10 cellular contexts compared by ENCODE assay signal in genomic region chr19:2047076-2047448, GRCh38. TPM values are rescaled to one million over a fixed set of nuclear protein-coding genes. Genes with fewer than 3 reads are reported as not detected.
DNase-seq lines count a peak whose midpoint lies in the region; ATAC-seq and TF ChIP-seq lines count a peak whose summit lies in the region.
"Had no signal": no experiment of that assay in that cellular context is flagged by ENCODE, and none has a peak within 500 bp of the region (broad histone marks: within the 10 kb centered on the region; RNA-seq: fewer than 3 reads in every experiment).

No MANE protein-coding gene starts in this region.

- no peak overlapping the region for H3K4me2 ChIP-seq in SU-DHL-6 (ENCODE audit: low read depth, low read length, poor library complexity, severe bottlenecking)
- peak overlapping the region; percentile 99 for H3K4me2 ChIP-seq in smooth muscle cell

- WGBS in esophagus muscularis mucosa: 70% methylated on average over 5 of the region's 6 CpGs
- 85% methylated on average over 5 of the region's 6 CpGs for WGBS in smooth muscle cell (ENCODE audit: low lambda C conversion rate)

- intact Hi-C loops in esophagus muscularis mucosa (cut with DNase I): no loop called here

- DNase-seq in GM10248 (ENCODE audit: extremely low spot score): no peak
- no peak for DNase-seq in esophagus muscularis mucosa (ENCODE audit: extremely low spot score)
- DNase-seq in smooth muscle cell (lab: John Stamatoyannopoulos, UW; ENCODE audit: unreplicated experiment): no peak
- no peak for DNase-seq in NK-92 (lab: John Stamatoyannopoulos, UW; ENCODE audit: unreplicated experiment)
- no peak for DNase-seq in AG08395 (ENCODE audit: low spot score)
- no peak for DNase-seq in NCI-H510A (lab: John Stamatoyannopoulos, UW)
- DNase-seq: DMS 273 treated with DMSO at 0.1 percent for 48 hours, NCI-H187 treated with DMSO at 0.1 percent for 48 hours had no signal

- H3F3A ChIP-seq in SU-DHL-6 (ENCODE audit: insufficient read depth) (peaks cover 16% of the 10 kb centered on the region), smooth muscle cell (ENCODE audit: low read depth) (no peaks in the 10 kb centered on the region)

- H3K27me3 ChIP-seq in SU-DHL-6 (ENCODE audit: low read length): no peaks in the 10 kb centered on the region
- H3K27me3 ChIP-seq in esophagus muscularis mucosa: no peaks in the 10 kb centered on the region
- H3K27me3 ChIP-seq in smooth muscle cell (ENCODE audit: low read depth): no peaks in the 10 kb centered on the region

- TF ChIP-seq CTCF in GM10248 (IDR thresholded peaks at IDR 0.05; ENCODE audit: control extremely low read depth, extremely low read depth, low read depth, missing control alignments) (peak; percentile 13), SU-DHL-6 (IDR thresholded peaks at IDR 0.05; ENCODE audit: insufficient read depth, low read length, poor library complexity, severe bottlenecking) (no peak), esophagus muscularis mucosa (IDR thresholded peaks at IDR 0.05) (no peak), smooth muscle cell (IDR thresholded peaks at IDR 0.05; ENCODE audit: borderline replicate concordance, insufficient read depth, poor library complexity, severe bottlenecking) (no peak)

- TF ChIP-seq POLR2A in esophagus muscularis mucosa (IDR thresholded peaks at IDR 0.05; ENCODE audit: low read depth): no peak

- H3K9me3 ChIP-seq in SU-DHL-6 (ENCODE audit: insufficient read depth, low read length): no peaks in the 10 kb centered on the region
- H3K9me3 ChIP-seq in esophagus muscularis mucosa: no peaks in the 10 kb centered on the region
- no peaks in the 10 kb centered on the region for H3K9me3 ChIP-seq in smooth muscle cell (replicated peaks; ENCODE audit: low read depth)

- H3K4me1 ChIP-seq in esophagus muscularis mucosa (peaks cover 81 to 89% (median 85%) of the 10 kb centered on the region in 4 donors), smooth muscle cell (ENCODE audit: low read depth) (peaks cover 15% of the 10 kb centered on the region)

- no peak overlapping the region for H3K4me3 ChIP-seq in SU-DHL-6 (ENCODE audit: insufficient read depth, low read length, poor library complexity, severe bottlenecking)
- peak overlapping the region in 3 of 4 donors; percentile 87 to 100 (median 99) for H3K4me3 ChIP-seq in esophagus muscularis mucosa
- H3K4me3 ChIP-seq in smooth muscle cell: no peak overlapping the region

- POLR2A ChIA-PET in GM10248 (lab: Yijun Ruan, JAX): interaction anchor here (0.5 kb wide), 1 partner anchor 9 kb away, joined by 8 read pairs; no protein-coding TSS in a partner anchor

- H3K9ac ChIP-seq in SU-DHL-6 (ENCODE audit: low read length) (no peak overlapping the region), smooth muscle cell (ENCODE audit: low read depth) (no peak overlapping the region)

- no peaks in the 10 kb centered on the region; the same call in 1 of the 2 replicates for H4K20me1 ChIP-seq in SU-DHL-6 (ENCODE audit: low read depth, low read length)
- peaks cover 80% of the 10 kb centered on the region for H4K20me1 ChIP-seq in smooth muscle cell (ENCODE audit: low read depth)

- no peaks in the 10 kb centered on the region for H3K9me2 ChIP-seq in SU-DHL-6 (replicated peaks; ENCODE audit: insufficient read depth, low read length)

- CTCF ChIA-PET in GM10248 (lab: Yijun Ruan, JAX): interaction anchor here (1.1 to 1.4 kb wide), 2 partner anchors 9 to 118 kb away, joined by 3 to 5 read pairs; no protein-coding TSS in a partner anchor

- no peak for ATAC-seq in GM21737 (IDR thresholded peaks at IDR 0.05; ENCODE audit: unreplicated experiment)

- H3K27ac ChIP-seq in SU-DHL-6 (ENCODE audit: low read depth, low read length): 0 out of 2 replicates have a peak overlapping the region, but pooled peaks have one; percentile 71
- peak overlapping the region; percentile 99 to 100 (median 100) for H3K27ac ChIP-seq in esophagus muscularis mucosa (replicated peaks in 1 of 4)
- H3K27ac ChIP-seq in smooth muscle cell (ENCODE audit: low read depth): no peak overlapping the region

- H3K36me3 ChIP-seq in SU-DHL-6 (ENCODE audit: low read length): no peaks in the 10 kb centered on the region
- peaks cover 19 to 69% (median 54%) of the 10 kb centered on the region in 4 donors for H3K36me3 ChIP-seq in esophagus muscularis mucosa
- no peaks in the 10 kb centered on the region for H3K36me3 ChIP-seq in smooth muscle cell (ENCODE audit: low read depth)

- H2AFZ ChIP-seq in SU-DHL-6 (ENCODE audit: low read depth, low read length, severe bottlenecking) (no peak overlapping the region), smooth muscle cell (ENCODE audit: low read depth) (no peak overlapping the region)

- H3K79me2 ChIP-seq in SU-DHL-6 (ENCODE audit: insufficient read depth, low read length): peaks cover 42% of the 10 kb centered on the region
- peaks cover 44% of the 10 kb centered on the region for H3K79me2 ChIP-seq in smooth muscle cell (ENCODE audit: low read depth)

- no peak for TF ChIP-seq EP300 in esophagus muscularis mucosa (IDR thresholded peaks at IDR 0.05)

RNA-seq across cellular contexts. Expression of gene MKNK2, which starts 4.0 kb away (rescaled TPM):
- total RNA-seq in esophagus muscularis mucosa (100 to 1,000 TPM; 113 to 267 (median 193) TPM), smooth muscle cell (30.1 and 43.6 TPM in 2 replicates)
- polyA plus RNA-seq in smooth muscle cell: 44.7 and 80.1 TPM in 2 replicates

RNA-seq across cellular contexts. Expression of gene BTBD2, which starts 31.5 kb away (rescaled TPM):
- total RNA-seq in esophagus muscularis mucosa (100 to 1,000 TPM in 1 of 4 donors, 10 to 100 TPM in 3; 52.8 to 137 (median 77.1) TPM), smooth muscle cell (37.8 and 45.2 TPM in 2 replicates)
- 63.2 and 69.8 TPM in 2 replicates for polyA plus RNA-seq in smooth muscle cell

RNA-seq across cellular contexts. Expression of gene MOB3A, which starts 49.1 kb away (rescaled TPM):
- total RNA-seq in esophagus muscularis mucosa (10 to 100 TPM; 43.6 to 85.2 (median 56.3) TPM), smooth muscle cell (11.2 and 13.5 TPM in 2 replicates)
- polyA plus RNA-seq in smooth muscle cell: 23.8 and 32.9 TPM in 2 replicates

RNA-seq across cellular contexts. Expression of gene IZUMO4, which starts 49.7 kb away (rescaled TPM):
- total RNA-seq in esophagus muscularis mucosa: 1 to 10 TPM; 1.9 to 6.0 (median 3.9) TPM
- total RNA-seq in smooth muscle cell: 1.6 and 1.8 TPM in 2 replicates
- 0.48 and 0.58 TPM in 2 replicates for polyA plus RNA-seq in smooth muscle cell

Comparison
In these comparisons a context has a peak if more than half of its experiments do, and no peak if none do; other contexts are left out.
1. H3K4me3 ChIP-seq: peak in esophagus muscularis mucosa (3 of 4); none in SU-DHL-6 (single experiment) and smooth muscle cell (single experiment).